ENCODE assay signal across 1 cellular context in genomic region chr16:51592535-51592934, GRCh38.
TF ChIP-seq lines count a peak whose summit lies in the region.

No MANE protein-coding gene starts in this region.

TF ChIP-seq in GM23338, 12 proteins besides CTCF, POLR2A, EP300 and RAD21 (continued from another document):
- TF ChIP-seq STAT1 (IDR thresholded peaks at IDR 0.05; ENCODE audit: unreplicated experiment) = no peak
- no peak for TF ChIP-seq NANOG (IDR thresholded peaks at IDR 0.05; ENCODE audit: borderline replicate concordance)
- TF ChIP-seq ZNF114 (CRISPR knock-in tag; IDR thresholded peaks at IDR 0.05) = no peak
- TF ChIP-seq, protein P1, sequence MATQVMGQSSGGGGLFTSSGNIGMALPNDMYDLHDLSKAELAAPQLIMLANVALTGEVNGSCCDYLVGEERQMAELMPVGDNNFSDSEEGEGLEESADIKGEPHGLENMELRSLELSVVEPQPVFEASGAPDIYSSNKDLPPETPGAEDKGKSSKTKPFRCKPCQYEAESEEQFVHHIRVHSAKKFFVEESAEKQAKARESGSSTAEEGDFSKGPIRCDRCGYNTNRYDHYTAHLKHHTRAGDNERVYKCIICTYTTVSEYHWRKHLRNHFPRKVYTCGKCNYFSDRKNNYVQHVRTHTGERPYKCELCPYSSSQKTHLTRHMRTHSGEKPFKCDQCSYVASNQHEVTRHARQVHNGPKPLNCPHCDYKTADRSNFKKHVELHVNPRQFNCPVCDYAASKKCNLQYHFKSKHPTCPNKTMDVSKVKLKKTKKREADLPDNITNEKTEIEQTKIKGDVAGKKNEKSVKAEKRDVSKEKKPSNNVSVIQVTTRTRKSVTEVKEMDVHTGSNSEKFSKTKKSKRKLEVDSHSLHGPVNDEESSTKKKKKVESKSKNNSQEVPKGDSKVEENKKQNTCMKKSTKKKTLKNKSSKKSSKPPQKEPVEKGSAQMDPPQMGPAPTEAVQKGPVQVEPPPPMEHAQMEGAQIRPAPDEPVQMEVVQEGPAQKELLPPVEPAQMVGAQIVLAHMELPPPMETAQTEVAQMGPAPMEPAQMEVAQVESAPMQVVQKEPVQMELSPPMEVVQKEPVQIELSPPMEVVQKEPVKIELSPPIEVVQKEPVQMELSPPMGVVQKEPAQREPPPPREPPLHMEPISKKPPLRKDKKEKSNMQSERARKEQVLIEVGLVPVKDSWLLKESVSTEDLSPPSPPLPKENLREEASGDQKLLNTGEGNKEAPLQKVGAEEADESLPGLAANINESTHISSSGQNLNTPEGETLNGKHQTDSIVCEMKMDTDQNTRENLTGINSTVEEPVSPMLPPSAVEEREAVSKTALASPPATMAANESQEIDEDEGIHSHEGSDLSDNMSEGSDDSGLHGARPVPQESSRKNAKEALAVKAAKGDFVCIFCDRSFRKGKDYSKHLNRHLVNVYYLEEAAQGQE (IDR thresholded peaks at IDR 0.05; ENCODE audit: unreplicated experiment) = no peak
- TF ChIP-seq CREB1 (CRISPR knock-in tag; IDR thresholded peaks at IDR 0.05; ENCODE audit: low read depth) = no peak
- TF ChIP-seq, protein P2, sequence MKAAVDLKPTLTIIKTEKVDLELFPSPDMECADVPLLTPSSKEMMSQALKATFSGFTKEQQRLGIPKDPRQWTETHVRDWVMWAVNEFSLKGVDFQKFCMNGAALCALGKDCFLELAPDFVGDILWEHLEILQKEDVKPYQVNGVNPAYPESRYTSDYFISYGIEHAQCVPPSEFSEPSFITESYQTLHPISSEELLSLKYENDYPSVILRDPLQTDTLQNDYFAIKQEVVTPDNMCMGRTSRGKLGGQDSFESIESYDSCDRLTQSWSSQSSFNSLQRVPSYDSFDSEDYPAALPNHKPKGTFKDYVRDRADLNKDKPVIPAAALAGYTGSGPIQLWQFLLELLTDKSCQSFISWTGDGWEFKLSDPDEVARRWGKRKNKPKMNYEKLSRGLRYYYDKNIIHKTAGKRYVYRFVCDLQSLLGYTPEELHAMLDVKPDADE (IDR thresholded peaks at IDR 0.05) = no peak
- TF ChIP-seq JUNB (IDR thresholded peaks at IDR 0.05; ENCODE audit: unreplicated experiment) = no peak
- TF ChIP-seq ZNF331 (CRISPR knock-in tag; IDR thresholded peaks at IDR 0.05; ENCODE audit: low read depth) = no peak
- TF ChIP-seq EZH2 (IDR thresholded peaks at IDR 0.05; ENCODE audit: low read depth, unreplicated experiment) = no peak
